Comparison of ENCODE assay signal across 7 cellular contexts in the genomic region with DNA sequence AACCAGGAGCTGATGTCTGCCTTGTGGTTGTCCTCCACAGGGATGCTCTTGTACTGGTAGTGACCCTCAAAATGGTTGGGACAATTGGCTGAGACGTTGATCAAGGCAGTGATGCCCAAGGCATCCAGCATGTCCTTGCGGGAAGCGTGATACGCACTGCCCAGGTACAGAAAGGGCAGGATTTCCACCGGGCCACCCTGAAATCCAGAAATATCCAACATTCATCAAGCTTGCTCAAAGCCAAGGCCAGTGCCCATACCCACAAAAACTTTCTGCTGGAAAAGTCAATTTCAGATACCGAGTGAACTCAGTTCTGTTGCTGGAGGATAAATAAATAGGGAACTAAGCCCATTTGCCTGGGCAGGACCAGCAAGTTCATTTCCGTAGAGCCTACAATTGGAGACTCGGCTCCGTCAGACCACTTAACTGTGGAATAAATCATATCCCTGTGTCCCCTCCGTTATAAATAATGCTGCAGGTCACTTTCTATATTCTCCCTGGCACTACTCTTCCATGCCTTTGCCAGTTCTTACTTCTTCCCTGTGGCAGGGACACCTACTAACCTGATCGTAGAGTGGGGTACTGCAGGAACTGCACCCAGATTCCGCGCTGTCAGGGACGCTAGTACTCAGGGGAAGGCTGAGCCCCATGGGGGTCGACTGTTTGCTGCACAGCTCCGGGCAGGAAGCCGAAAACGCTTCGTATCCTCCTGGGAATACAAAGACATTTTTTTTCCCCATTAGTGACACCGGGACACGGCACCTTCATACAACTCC. TPM values are rescaled to one million over a fixed set of nuclear protein-coding genes. Genes with fewer than 3 reads are reported as not detected.
DNase-seq lines count a peak whose midpoint lies in the region; ATAC-seq, FAIRE-seq and TF ChIP-seq lines count a peak whose summit lies in the region.

No MANE protein-coding gene starts in this region.

- TF ChIP-seq EP300 in H1 (IDR thresholded peaks at IDR 0.05; ENCODE audit: borderline replicate concordance in 1 of 2, low read depth in 2 of 2, low read length in 2 of 2), result no peak

- no peak for TF ChIP-seq POLR2A in H1 (IDR thresholded peaks at IDR 0.05; ENCODE audit: control extremely low read depth in 1 of 2, low read depth in 2 of 2, low read length in 2 of 2)

- H2BK5ac ChIP-seq in H1 (ENCODE audit: low read depth, low read length), result no peak overlapping the region

- intact Hi-C loops in mucosa of descending colon (cut with DNase I, micrococcal nuclease) (loop anchor here (5.0 to 10.0 kb wide), 3 partner anchors 52 to 135 kb away; no protein-coding TSS in a partner anchor), aorta (cut with DNase I) (loop anchor here (2.0 to 5.0 kb wide), 5 partner anchors 103 to 183 kb away; no protein-coding TSS in a partner anchor)

- peaks cover 15% of the 10 kb centered on the region for H3K23me2 ChIP-seq in H1 (ENCODE audit: low read depth, low read length)

- H4K20me1 ChIP-seq in H1 (replicated peaks in 1 of 2; ENCODE audit: control insufficient read depth in 1 of 2, insufficient read depth in 2 of 2, low read length in 2 of 2), result peaks cover 2 to 14% of the 10 kb centered on the region in 2 experiments

- no peak overlapping the region for H4K8ac ChIP-seq in H1 (ENCODE audit: extremely low read depth, insufficient read depth, low read length)

- POLR2A ChIA-PET in H1 (lab: Charles Lee; ENCODE audit: partially characterized antibody), result interaction anchor here (0.6 to 5.0 kb wide), 38 partner anchors 10 to 650 kb away, joined by 3 to 45 read pairs (median 4); a partner anchor contains a TSS

- peaks cover 0 to 23% (median 15%) of the 10 kb centered on the region in 4 experiments; a peak in 6 of 7 replicates for H3K27me3 ChIP-seq in H1 (replicated peaks in 1 of 4; ENCODE audit: control insufficient read depth in 3 of 4, extremely low read depth in 1 of 4, insufficient read depth in 3 of 4, low read length in 3 of 4)
- H3K27me3 ChIP-seq in aorta (ENCODE audit: control insufficient read depth in 1 of 2, insufficient read depth in 2 of 2, low read length in 1 of 2), result no peaks in the 10 kb centered on the region

- 44% methylated on average over 21 of the region's 21 CpGs; no CpG with 5 or more reads in 1 of the 2 experiments for WGBS in H1 (ENCODE audit: extremely low coverage in 1 of 2, insufficient coverage in 1 of 2, insufficient read length in 1 of 2, insufficient replicate concordance in 2 of 2, low coverage in 1 of 2, low lambda C conversion rate in 2 of 2, missing lambda C conversion rate in 1 of 2), 2 experiments
- 2 to 3% methylated on average over 21 of the region's 21 CpGs for WGBS in aorta, 2 donors

- H2BK15ac ChIP-seq in H1 (ENCODE audit: low read length), result no peak overlapping the region

- H3K18ac ChIP-seq in H1 (ENCODE audit: extremely low read depth, low read length), result no peak overlapping the region

- H3K36me3 ChIP-seq in H1 (ENCODE audit: control insufficient read depth in 2 of 4, insufficient read depth in 4 of 4, low read length in 3 of 4) (peaks cover 0 to 15% (median 6%) of the 10 kb centered on the region in 4 experiments; a peak in 4 of 8 replicates), mucosa of descending colon (ENCODE audit: low read depth) (no peaks in the 10 kb centered on the region), aorta (ENCODE audit: control insufficient read depth in 1 of 2, insufficient read depth in 2 of 2, low read length in 1 of 2) (peaks cover 6 to 15% of the 10 kb centered on the region in 2 donors)

- H3K4me3 ChIP-seq in H1 (ENCODE audit: extremely low read depth in 1 of 4, insufficient read depth in 2 of 4, low read depth in 3 of 4, low read length in 4 of 4) (peak overlapping the region; percentile 53 to 83 (median 80)), mucosa of descending colon (peak overlapping the region; percentile 86), aorta (ENCODE audit: low read length in 2 of 2) (peak overlapping the region; percentile 78 to 100)

- no peak for FAIRE-seq in H1 (lab: Jason Lieb, UNC)

- no peak overlapping the region for H2BK120ac ChIP-seq in H1 (replicated peaks; ENCODE audit: low read depth, low read length)

- H3K14ac ChIP-seq in H1 (ENCODE audit: insufficient read length), result no peak overlapping the region

- H3K9me3 ChIP-seq in H1 (ENCODE audit: insufficient read depth in 2 of 2, low read depth in 1 of 2, low read length in 1 of 2), result no peaks in the 10 kb centered on the region
- no peaks in the 10 kb centered on the region for H3K9me3 ChIP-seq in mucosa of descending colon
- no peaks in the 10 kb centered on the region for H3K9me3 ChIP-seq in aorta (ENCODE audit: control insufficient read depth, low read length)

- H3K56ac ChIP-seq in H1 (replicated peaks; ENCODE audit: insufficient read length, low read depth, low read length), result no peak overlapping the region

- no peaks in the 10 kb centered on the region; the same call in 1 of the 2 replicates for H3K79me1 ChIP-seq in H1 (ENCODE audit: low read depth, low read length)

- CTCF ChIA-PET in H1 (lab: Charles Lee; ENCODE audit: partially characterized antibody), result interaction anchor here (0.9 to 6.3 kb wide), 11 partner anchors 15 to 168 kb away, joined by 3 to 50 read pairs (median 4); no protein-coding TSS in a partner anchor

- no peak for TF ChIP-seq RAD21 in H1 (IDR thresholded peaks at IDR 0.05 in 1 of 2, conservative IDR thresholded peaks at IDR 0.05 in 1 of 2; ENCODE audit: low read depth in 2 of 2, low read length in 2 of 2)

- H3K27ac ChIP-seq in H1 (ENCODE audit: low read depth, low read length), result no peak overlapping the region
- peak overlapping the region; percentile 83 to 100 for H3K27ac ChIP-seq in aorta (ENCODE audit: low read depth in 1 of 2, low read length in 2 of 2)

- H4K5ac ChIP-seq in H1 (ENCODE audit: insufficient read length, low read depth, low read length), result no peak overlapping the region

- peaks cover 0 to 14% of the 10 kb centered on the region in 2 experiments; a peak in 2 of 4 replicates for H3K79me2 ChIP-seq in H1 (ENCODE audit: control insufficient read depth in 1 of 2, insufficient read depth in 2 of 2, low read length in 2 of 2)

- H3K4me2 ChIP-seq in H1 (ENCODE audit: insufficient read depth in 1 of 2, low read depth in 2 of 2, low read length in 2 of 2), result peak overlapping the region; percentile 77 to 96

- TF ChIP-seq CTCF in GM13977 (IDR thresholded peaks at IDR 0.05; ENCODE audit: extremely low read depth, insufficient read depth, missing control alignments), result no peak
- no peak for TF ChIP-seq CTCF in H1 (IDR thresholded peaks at IDR 0.05; ENCODE audit: control extremely low read depth in 1 of 3, insufficient read depth in 1 of 3, low read depth in 1 of 3, low read length in 3 of 3)
- no peak for TF ChIP-seq CTCF in mucosa of descending colon (IDR thresholded peaks at IDR 0.05)

- no peak overlapping the region for H3K23ac ChIP-seq in H1 (ENCODE audit: insufficient read length)

- H4K91ac ChIP-seq in H1 (replicated peaks; ENCODE audit: insufficient read length, low read length), result no peak overlapping the region

- no peak for ATAC-seq in mucosa of descending colon
- no peak for ATAC-seq in aorta (ENCODE audit: low FRiP score)

- H2AK5ac ChIP-seq in H1 (ENCODE audit: low read depth, low read length), result no peak overlapping the region

- DNase-seq in GM13977 (ENCODE audit: low spot score) (peak; percentile 42), RKO (ENCODE audit: low spot score) (peak; percentile 53), H1 (ENCODE audit: low read depth in 1 of 2, low spot score in 2 of 2) (no peak), mucosa of descending colon (peak in 1 of 3 donors; percentile 66), aorta (peak; percentile 72 to 87), NCI-H2107 (lab: John Stamatoyannopoulos, UW) (no peak), NCI-H2227 (lab: John Stamatoyannopoulos, UW; ENCODE audit: unreplicated experiment) (no peak)

- H3K4me1 ChIP-seq in H1 (replicated peaks in 1 of 4; ENCODE audit: control insufficient read depth in 3 of 4, insufficient read depth in 4 of 4, low read length in 3 of 4) (peaks cover 6 to 25% (median 8%) of the 10 kb centered on the region in 4 experiments), mucosa of descending colon (ENCODE audit: low read depth) (peaks cover 68% of the 10 kb centered on the region), aorta (ENCODE audit: control insufficient read depth in 1 of 2, insufficient read depth in 2 of 2, low read length in 2 of 2) (no peaks in the 10 kb centered on the region)

- in situ Hi-C loops in GM13977 (cut with MboI; ENCODE audit: low pct_unique_long_range_greater_than_20kb, low sequenced_read_pairs, unreplicated experiment), result no loop called here

- H3K4ac ChIP-seq in H1 (replicated peaks; ENCODE audit: insufficient read length, low read depth, low read length), result no peak overlapping the region

- peak overlapping the region; percentile 17; the same call in 1 of the 2 replicates for H2BK12ac ChIP-seq in H1 (ENCODE audit: low read depth, low read length)

- H2AFZ ChIP-seq in H1 (ENCODE audit: low read length), result no peak overlapping the region

- no peak overlapping the region for H2BK20ac ChIP-seq in H1 (ENCODE audit: low read length)

- peak overlapping the region; percentile 42 to 98 (median 93) for H3K9ac ChIP-seq in H1 (replicated peaks in 1 of 4; ENCODE audit: extremely low read depth in 1 of 4, low read depth in 3 of 4, low read length in 3 of 4)

TF ChIP-seq in H1, 55 proteins besides CTCF, POLR2A, EP300 and RAD21:
- TF ChIP-seq KDM1A (IDR thresholded peaks at IDR 0.05; ENCODE audit: borderline replicate concordance, low read length), result no peak
- no peak for TF ChIP-seq ASH2L (IDR thresholded peaks at IDR 0.05; ENCODE audit: low read length)
- no peak for TF ChIP-seq CEBPB (IDR thresholded peaks at IDR 0.05; ENCODE audit: low read depth, low read length)
- TF ChIP-seq CREB1 (IDR thresholded peaks at IDR 0.05), result no peak
- no peak for TF ChIP-seq BCL11A (IDR thresholded peaks at IDR 0.05; ENCODE audit: low read depth in 2 of 2, low read length in 2 of 2)
- TF ChIP-seq, protein P1, sequence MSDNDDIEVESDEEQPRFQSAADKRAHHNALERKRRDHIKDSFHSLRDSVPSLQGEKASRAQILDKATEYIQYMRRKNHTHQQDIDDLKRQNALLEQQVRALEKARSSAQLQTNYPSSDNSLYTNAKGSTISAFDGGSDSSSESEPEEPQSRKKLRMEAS (IDR thresholded peaks at IDR 0.05), result no peak

RNA-seq across cellular contexts. Expression of a gene that starts 1.2 kb away (rescaled TPM):
- total RNA-seq in H1 (2021; fragmentation: NEBNext Ultra II Directional; extraction: Animal tissue kit (Norgen Biotek cat#: 25700)), result 6.5 and 8.6 TPM in 2 replicates
- polyA plus RNA-seq in H1 (2011; rRNA removed) (11.4 and 11.7 TPM in 2 replicates), aorta (100 to 1,000 TPM; 178 to 515 TPM)
- polyA plus RNA-seq in H1 (2011; cell fraction: cytosol; rRNA removed), result 11.3 TPM
- polyA plus RNA-seq in H1 (2011; cell fraction: nucleus; rRNA removed), result 15.3 TPM
- polyA plus RNA-seq in H1 (2012, experiment 1 of 2), result 6.9 to 8.1 TPM (median 7.2 TPM) in 4 replicates
- polyA plus RNA-seq in H1 (2012, experiment 2 of 2), result 7.6 TPM
- 3.2 TPM for polyA plus RNA-seq in H1 (2013, experiment 1 of 2)
- 2.9 TPM for polyA plus RNA-seq in H1 (2013, experiment 2 of 2)
- polyA minus RNA-seq in H1 (2011; rRNA and poly(A)+ RNA removed), result 17.6 and 18.7 TPM in 2 replicates
- 10.2 TPM for polyA minus RNA-seq in H1 (2011; cell fraction: cytosol; rRNA and poly(A)+ RNA removed)
- 47.4 TPM for polyA minus RNA-seq in H1 (2011; cell fraction: nucleus; rRNA and poly(A)+ RNA removed)
- total RNA-seq in mucosa of descending colon (100 to 1,000 TPM in 2 of 3 donors, 10 to 100 TPM in 1; 90.9 to 233 (median 137) TPM), aorta (1,000 to 10,000 TPM in 1 of 2 donors, 100 to 1,000 TPM in 1; 293 to 1,994 TPM)

Comparison
In these comparisons a context has a peak if more than half of its experiments do, and no peak if none do; other contexts are left out.
1. DNase-seq: peak in GM13977 (single experiment), RKO (single experiment) and aorta (2 of 2); none in H1 (0 of 2), NCI-H2107 (single experiment) and NCI-H2227 (single experiment).
2. Peak in every context shown above with its lines, with median percentiles within 50 percentile points of each other: H3K4me3 ChIP-seq.